In the genomic region with DNA sequence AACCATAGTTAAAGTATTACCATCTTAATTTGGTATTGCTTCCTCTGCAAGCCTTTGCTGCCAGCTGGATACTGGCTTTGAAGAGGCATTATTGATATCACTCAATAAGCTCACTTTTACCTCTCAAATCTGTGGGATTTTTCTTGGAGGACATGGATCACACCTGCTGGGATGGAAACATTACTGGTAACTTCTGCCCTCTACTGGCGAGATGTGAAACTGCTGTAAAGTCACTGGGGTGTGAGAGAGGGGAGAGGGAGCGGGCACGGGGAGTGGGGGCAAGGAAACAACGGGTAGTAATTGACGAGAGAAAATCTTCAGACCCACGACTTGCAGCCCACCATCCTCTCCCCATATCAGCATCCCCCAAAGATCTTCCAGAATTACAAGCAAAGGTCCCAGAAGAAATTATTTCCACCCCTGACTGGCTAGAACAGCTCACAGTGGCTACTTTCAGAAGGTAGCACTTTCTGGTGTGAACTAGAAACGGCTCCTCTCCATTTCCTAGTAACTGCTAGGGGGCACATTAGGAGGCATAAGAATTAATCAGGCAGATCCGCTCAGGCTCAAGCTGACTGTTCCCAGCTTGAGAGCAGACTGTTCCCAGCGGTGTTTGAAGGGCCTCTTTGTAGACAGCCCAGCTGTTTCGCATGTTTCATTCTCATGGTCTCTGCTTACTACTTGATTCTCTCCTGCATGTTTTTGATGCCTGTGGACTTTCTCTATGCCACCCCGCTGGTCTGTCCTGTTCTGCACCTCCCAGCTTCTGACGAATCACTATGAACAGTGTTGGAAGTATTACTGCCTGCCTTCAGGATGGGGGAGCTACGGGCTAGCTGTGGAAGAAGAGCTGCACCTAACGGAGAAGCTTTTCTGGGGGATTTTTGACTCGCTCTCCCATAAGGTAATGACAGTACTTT, we compare ENCODE assay signal across 8 cellular contexts.
DNase-seq lines count a peak whose midpoint lies in the region; ATAC-seq lines count a peak whose summit lies in the region.

No MANE protein-coding gene starts in this region.

- H3K4me1 Mint-ChIP-seq in activated CD4-positive, alpha-beta T cell treated with anti-CD3 and anti-CD28 coated beads, Interleukin-2, amount 10 ng/mL, durations not matched to agents 7 days and 5 days, result no peaks in the 10 kb centered on the region

- H3K27ac Mint-ChIP-seq in activated CD4-positive, alpha-beta T cell treated with anti-CD3 and anti-CD28 coated beads, Interleukin-2, amount 10 ng/mL, durations not matched to agents 7 days and 5 days, result no peak overlapping the region

- POLR2A ChIA-PET in activated CD4-positive, alpha-beta T cell treated with anti-CD3 and anti-CD28 coated beads, Interleukin-2, amount 10 ng/mL, durations not matched to agents 7 days and 5 days (lab: Charles Lee), result no interaction called here

- H3K4me3 Mint-ChIP-seq in activated CD4-positive, alpha-beta T cell treated with anti-CD3 and anti-CD28 coated beads, Interleukin-2, amount 10 ng/mL, durations not matched to agents 7 days and 5 days, result no peak overlapping the region

- ATAC-seq in GM21619 (IDR thresholded peaks at IDR 0.05; ENCODE audit: unreplicated experiment) (no peak), HG03045 (IDR thresholded peaks at IDR 0.05; ENCODE audit: unreplicated experiment) (no peak)

- peak; percentile 46 for DNase-seq in NCI-H510A treated with DMSO at 0.1 percent for 48 hours (lab: John Stamatoyannopoulos, UW)
- DNase-seq in NCI-H510A (lab: John Stamatoyannopoulos, UW), result no peak
- DNase-seq in NAMALWA (ENCODE audit: low spot score), result peak; percentile 63
- DNase-seq in activated CD4-positive, alpha-beta T cell treated with anti-CD3 and anti-CD28 coated beads, Interleukin-2, amount 10 ng/mL, durations not matched to agents 7 days and 5 days, result peak; percentile 51
- peak; percentile 25 for DNase-seq in fibroblast of peridontal ligament (ENCODE audit: extremely low read depth)
- DNase-seq in occipital lobe (lab: John Stamatoyannopoulos, UW), result peak; percentile 11

- H3K36me3 Mint-ChIP-seq in activated CD4-positive, alpha-beta T cell treated with anti-CD3 and anti-CD28 coated beads, Interleukin-2, amount 10 ng/mL, durations not matched to agents 7 days and 5 days (ENCODE audit: low read depth), result no peaks in the 10 kb centered on the region

- CTCF ChIA-PET in activated CD4-positive, alpha-beta T cell treated with anti-CD3 and anti-CD28 coated beads, Interleukin-2, amount 10 ng/mL, durations not matched to agents 7 days and 5 days (lab: Charles Lee), result interaction anchor here (0.5 to 1.7 kb wide), 3 partner anchors 10 to 77 kb away, joined by 3 to 6 read pairs (median 4); no protein-coding TSS in a partner anchor

- no peaks in the 10 kb centered on the region for H3K27me3 Mint-ChIP-seq in activated CD4-positive, alpha-beta T cell treated with anti-CD3 and anti-CD28 coated beads, Interleukin-2, amount 10 ng/mL, durations not matched to agents 7 days and 5 days

- no peaks in the 10 kb centered on the region for H3K9me3 Mint-ChIP-seq in activated CD4-positive, alpha-beta T cell treated with anti-CD3 and anti-CD28 coated beads, Interleukin-2, amount 10 ng/mL, durations not matched to agents 7 days and 5 days
